In the genomic region with DNA sequence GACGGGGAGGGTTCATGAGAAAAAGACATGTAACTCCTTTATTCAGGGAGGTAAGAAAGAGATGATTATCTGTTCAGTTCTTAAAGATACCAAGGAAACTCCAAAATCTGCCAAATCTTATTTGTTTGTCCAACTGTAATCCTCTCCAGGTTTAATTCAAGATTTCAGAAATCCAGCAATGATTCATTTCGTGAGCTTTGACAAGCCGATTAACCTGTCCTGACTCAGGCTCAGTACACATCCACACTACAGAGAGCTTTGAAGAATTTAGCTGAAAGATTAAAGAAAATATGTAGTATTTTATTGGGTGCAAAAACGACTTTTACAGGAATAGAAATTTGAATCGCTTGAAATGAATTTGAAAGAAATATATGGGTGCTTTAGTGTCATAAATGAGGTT, we compare ENCODE assay signal across 10 cellular contexts. TPM values are rescaled to one million over a fixed set of nuclear protein-coding genes. Genes with fewer than 3 reads are reported as not detected.
DNase-seq lines count a peak whose midpoint lies in the region; ATAC-seq, FAIRE-seq and TF ChIP-seq lines count a peak whose summit lies in the region.
"Had no signal": no experiment of that assay in that cellular context is flagged by ENCODE, and none has a peak within 500 bp of the region (broad histone marks: within the 10 kb centered on the region; RNA-seq: fewer than 3 reads in every experiment).

No MANE protein-coding gene starts in this region.

- H3K9me3 Mint-ChIP-seq in endothelial cell (ENCODE audit: unreplicated experiment): no peaks in the 10 kb centered on the region

- peak overlapping the region; percentile 90 for H3K4me3 Mint-ChIP-seq in endothelial cell (ENCODE audit: unreplicated experiment)

- intact Hi-C loops in OCI-LY7 (cut with micrococcal nuclease; ENCODE audit: unreplicated experiment) (no loop called here), pancreas (cut with DNase I) (no loop called here), posterior vena cava (cut with DNase I) (no loop called here)

- H3K9me3 ChIP-seq in OCI-LY7 (ENCODE audit: low read length) (no peaks in the 10 kb centered on the region), pancreas (no peaks in the 10 kb centered on the region)

- H3K36me3 Mint-ChIP-seq in endothelial cell (ENCODE audit: low read depth, unreplicated experiment): no peaks in the 10 kb centered on the region

- no peaks in the 10 kb centered on the region for H3K9me2 ChIP-seq in OCI-LY7 (ENCODE audit: insufficient read depth, low read length)

- no peak for ATAC-seq in pancreas

- H3K27me3 Mint-ChIP-seq in endothelial cell (ENCODE audit: unreplicated experiment): no peaks in the 10 kb centered on the region

- H3K4me2 ChIP-seq in OCI-LY7 (ENCODE audit: low read length): peak overlapping the region; percentile 81

- CTCF ChIA-PET in OCI-LY7 (lab: Charles Lee; ENCODE audit: unreplicated experiment): no interaction called here

- DNase-seq in GM19239 (ENCODE audit: insufficient read length, low spot score) (no peak), OCI-LY7 (ENCODE audit: low spot score) (no peak), endothelial cell (ENCODE audit: low spot score) (no peak), pancreas (no peak), posterior vena cava (ENCODE audit: low spot score) (no peak), NCI-H510A (lab: John Stamatoyannopoulos, UW) (no peak), OCI-M1 (lab: John Stamatoyannopoulos, UW) (no peak)
- no peak for DNase-seq in stimulated activated CD4-positive, alpha-beta T cell treated with anti-CD3 and anti-CD28 coated beads, Interleukin-4, amount 100 ng/mL, for 1 hour
- DNase-seq: amniotic stem cell, SIG-M5 had no signal

- H3K27ac ChIP-seq in OCI-LY7 (ENCODE audit: low read depth, low read length, poor library complexity, severe bottlenecking) (no peak overlapping the region), pancreas (peak overlapping the region in 3 of 4 donors; percentile 58 to 83 (median 79))

- H3K27ac Mint-ChIP-seq in endothelial cell (ENCODE audit: unreplicated experiment): no peak overlapping the region

- BruUV-seq in OCI-LY7 (replicated peaks; lab: Mats Ljungman, UMichigan): no TSS peak

- no peak for TF ChIP-seq CTCF in OCI-LY7 (conservative IDR thresholded peaks at IDR 0.05; ENCODE audit: low read length)
- TF ChIP-seq CTCF in endothelial cell (IDR thresholded peaks at IDR 0.05; ENCODE audit: unreplicated experiment): no peak
- TF ChIP-seq CTCF in pancreas (IDR thresholded peaks at IDR 0.05): no peak

- H4K20me1 ChIP-seq in OCI-LY7 (ENCODE audit: insufficient read depth, low read length): no peaks in the 10 kb centered on the region

- H3K4me1 ChIP-seq in OCI-LY7 (ENCODE audit: insufficient read depth, low read length, poor library complexity, severe bottlenecking): peaks cover 23% of the 10 kb centered on the region
- H3K4me1 ChIP-seq in pancreas: peaks cover 9 to 27% (median 14%) of the 10 kb centered on the region in 3 donors

- peaks cover 8% of the 10 kb centered on the region; the same call in 1 of the 2 replicates for H3K79me2 ChIP-seq in OCI-LY7 (ENCODE audit: insufficient read depth, low read depth, low read length)

- H3K36me3 ChIP-seq in OCI-LY7 (ENCODE audit: insufficient read depth, low read length) (no peaks in the 10 kb centered on the region; the same call in 1 of the 2 replicates), pancreas (no peaks in the 10 kb centered on the region)

- 26 to 37% methylated on average over 5 of the region's 5 CpGs for WGBS in pancreas, 2 donors

- H3K4me3 ChIP-seq in OCI-LY7 (ENCODE audit: low read depth, low read length, poor library complexity, severe bottlenecking) (peak overlapping the region; percentile 85), pancreas (peak overlapping the region; percentile 62 to 86 (median 72))

- POLR2A ChIA-PET in OCI-LY7 (lab: Charles Lee): interaction anchor here (0.7 to 3.4 kb wide), 5 partner anchors 10 to 250 kb away, joined by 3 to 24 read pairs (median 7); no protein-coding TSS in a partner anchor

- FAIRE-seq in GM19239 (lab: Jason Lieb, UNC) (peak; percentile 40), pancreas (lab: Jason Lieb, UNC) (no peak)

- H3K27me3 ChIP-seq in pancreas: no peaks in the 10 kb centered on the region

- no peak overlapping the region for H2AFZ ChIP-seq in OCI-LY7 (ENCODE audit: low read length)

- H3K4me1 Mint-ChIP-seq in endothelial cell (ENCODE audit: unreplicated experiment): peaks cover 10% of the 10 kb centered on the region

RNA-seq across cellular contexts. Expression of gene SPAG16, which starts 1.1 kb away (rescaled TPM):
- 16.6 and 24.2 TPM in 2 replicates for total RNA-seq in OCI-LY7 (2014; rRNA removed; shearing (Covaris generic))
- total RNA-seq in OCI-LY7 (2022): 18.9 and 22.1 TPM in 2 replicates
- total RNA-seq in endothelial cell (ENCODE audit: unreplicated experiment): 14.4 TPM
- 10 to 100 TPM in 5 of 6 donors, 1 to 10 TPM in 1; 9.7 to 21.9 (median 11.6) TPM for total RNA-seq in pancreas
- 10 to 100 TPM; 11.1 to 25.7 TPM for polyA plus RNA-seq in pancreas
- 10 to 100 TPM; 23.0 to 28.8 TPM for total RNA-seq in posterior vena cava
